9 cellular contexts compared by ENCODE assay signal in genomic region chr17:39952665-39953470, GRCh38. TPM values are rescaled to one million over a fixed set of nuclear protein-coding genes. Genes with fewer than 3 reads are reported as not detected.
DNase-seq lines count a peak whose midpoint lies in the region; ATAC-seq and TF ChIP-seq lines count a peak whose summit lies in the region.
"Had no signal": no experiment of that assay in that cellular context is flagged by ENCODE, and none has a peak within 500 bp of the region (broad histone marks: within the 10 kb centered on the region; RNA-seq: fewer than 3 reads in every experiment).

No MANE protein-coding gene starts in this region.

- H3K9me3 ChIP-seq in CD8-positive, alpha-beta memory T cell (ENCODE audit: low read length): no peaks in the 10 kb centered on the region

- peak overlapping the region; percentile 75 to 95 (median 86) for H3K4me3 Mint-ChIP-seq in CD8-positive, alpha-beta memory T cell

- peaks cover 9 to 19% (median 10%) of the 10 kb centered on the region in 3 donors for H3K4me1 Mint-ChIP-seq in CD8-positive, alpha-beta memory T cell

- H3K27ac Mint-ChIP-seq in CD8-positive, alpha-beta memory T cell: peak overlapping the region; percentile 55 to 89 (median 80)

- POLR2A ChIA-PET in CD8-positive, alpha-beta memory T cell (lab: Charles Lee): interaction anchor here (2.7 kb wide), 1 partner anchor 28 kb away, joined by 17 read pairs; the partner anchor contains the start of gene PSMD3

- no peaks in the 10 kb centered on the region for H3K27me3 ChIP-seq in CD8-positive, alpha-beta memory T cell (ENCODE audit: insufficient read depth, low read length, poor library complexity, severe bottlenecking)

- no peak for TF ChIP-seq CTCF in epithelial cell of esophagus (IDR thresholded peaks at IDR 0.05; ENCODE audit: insufficient read depth, low read depth, low read length, missing control alignments)

- peak overlapping the region; percentile 53 for H3K27ac ChIP-seq in CD8-positive, alpha-beta memory T cell (ENCODE audit: low read depth, low read length)

- DNase-seq in CD8-positive, alpha-beta memory T cell: peak; percentile 85 to 99 (median 95)
- DNase-seq in HT1080 (ENCODE audit: low read depth) (peak; percentile 56), NOMO-1 treated with dmso at 0.1 percent for 144 hours (lab: John Stamatoyannopoulos, UW; ENCODE audit: unreplicated experiment) (peak; percentile 91), epithelial cell of esophagus (ENCODE audit: low read depth) (peak; percentile 96), middle frontal gyrus (ENCODE audit: extremely low spot score, low spot score) (peak; percentile 66)
- peak; percentile 93 for DNase-seq in activated CD8-positive, alpha-beta memory T cell treated with anti-CD3 and anti-CD28 coated beads, Interleukin-2, amount 50 U/mL, for 48 hours
- DNase-seq in stimulated activated CD8-positive, alpha-beta memory T cell treated with anti-CD3 and anti-CD28 coated beads, Interleukin-15, amount 100 ng/mL, for 48 hours (ENCODE audit: low read depth in 2 of 2): peak; percentile 83

- peak overlapping the region; percentile 74 for H3K4me3 ChIP-seq in CD8-positive, alpha-beta memory T cell (ENCODE audit: low read length)
- H3K4me3 ChIP-seq in epithelial cell of esophagus (ENCODE audit: low read length): peak overlapping the region; percentile 43

- H3K9me3 Mint-ChIP-seq in CD8-positive, alpha-beta memory T cell: no peaks in the 10 kb centered on the region

- peak; percentile 61 for ATAC-seq in GM19467 (IDR thresholded peaks at IDR 0.05; ENCODE audit: unreplicated experiment)

- no peaks in the 10 kb centered on the region for H3K36me3 ChIP-seq in CD8-positive, alpha-beta memory T cell (ENCODE audit: insufficient read depth, low read length)

- H3K4me1 ChIP-seq in CD8-positive, alpha-beta memory T cell (ENCODE audit: insufficient read depth, low read length): peaks cover 12% of the 10 kb centered on the region

- no peaks in the 10 kb centered on the region for H3K27me3 Mint-ChIP-seq in CD8-positive, alpha-beta memory T cell

- no peaks in the 10 kb centered on the region for H3K36me3 Mint-ChIP-seq in CD8-positive, alpha-beta memory T cell

- CTCF ChIA-PET in CD8-positive, alpha-beta memory T cell (lab: Charles Lee): interaction anchor here (0.6 to 3.6 kb wide), 2 partner anchors 27 to 139 kb away, joined by 3 to 23 read pairs; partner anchors contain the start of gene PSMD3

RNA-seq across cellular contexts. Expression of gene GSDMA, which starts 9.9 kb away (rescaled TPM):
- not detected for total RNA-seq in CD8-positive, alpha-beta memory T cell
- polyA plus RNA-seq in CD8-positive, alpha-beta memory T cell: 0.14 TPM
- total RNA-seq in HT1080 (2014; rRNA removed; shearing (Covaris generic)): not detected in 2 replicates
- 0.05 TPM in 1 of 2 replicates, not detected in the other for polyA plus RNA-seq in HT1080 (2015; cell fraction: cytosol; rRNA removed)
- not detected in 2 replicates for polyA plus RNA-seq in HT1080 (2015; cell fraction: nucleus; rRNA removed)

RNA-seq across cellular contexts. Expression of gene LRRC3C, which starts 25.3 kb away (rescaled TPM):
- not detected for total RNA-seq in CD8-positive, alpha-beta memory T cell
- not detected for polyA plus RNA-seq in CD8-positive, alpha-beta memory T cell
- not detected in 2 replicates for total RNA-seq in HT1080 (2014; rRNA removed; shearing (Covaris generic))
- polyA plus RNA-seq in HT1080 (2015; cell fraction: cytosol; rRNA removed): not detected in 2 replicates
- not detected in 2 replicates for polyA plus RNA-seq in HT1080 (2015; cell fraction: nucleus; rRNA removed)
- total RNA-seq: subcutaneous adipose tissue had no signal

RNA-seq across cellular contexts. Expression of gene ORMDL3, which starts 25.5 kb away (rescaled TPM):
- 10 to 100 TPM; 73.6 to 76.4 TPM for total RNA-seq in CD8-positive, alpha-beta memory T cell
- 217 TPM for polyA plus RNA-seq in CD8-positive, alpha-beta memory T cell
- 19.6 and 20.9 TPM in 2 replicates for total RNA-seq in HT1080 (2014; rRNA removed; shearing (Covaris generic))
- 21.6 and 21.7 TPM in 2 replicates for polyA plus RNA-seq in HT1080 (2015; cell fraction: cytosol; rRNA removed)
- 10.6 and 16.3 TPM in 2 replicates for polyA plus RNA-seq in HT1080 (2015; cell fraction: nucleus; rRNA removed)

RNA-seq across cellular contexts. Expression of gene PSMD3, which starts 27.7 kb away (rescaled TPM):
- total RNA-seq in CD8-positive, alpha-beta memory T cell: 100 to 1,000 TPM; 185 to 186 TPM
- polyA plus RNA-seq in CD8-positive, alpha-beta memory T cell: 51.1 TPM
- total RNA-seq in HT1080 (2014; rRNA removed; shearing (Covaris generic)): 229 and 243 TPM in 2 replicates
- 134 and 150 TPM in 2 replicates for polyA plus RNA-seq in HT1080 (2015; cell fraction: cytosol; rRNA removed)
- 173 and 191 TPM in 2 replicates for polyA plus RNA-seq in HT1080 (2015; cell fraction: nucleus; rRNA removed)

RNA-seq across cellular contexts. Expression of gene GSDMB, which starts 34.4 kb away (rescaled TPM):
- 10 to 100 TPM; 14.0 to 14.8 TPM for total RNA-seq in CD8-positive, alpha-beta memory T cell
- polyA plus RNA-seq in CD8-positive, alpha-beta memory T cell: 1.3 TPM
- 0.03 and 0.30 TPM in 2 replicates for total RNA-seq in HT1080 (2014; rRNA removed; shearing (Covaris generic))
- polyA plus RNA-seq in HT1080 (2015; cell fraction: cytosol; rRNA removed): 0.12 and 0.34 TPM in 2 replicates
- 4.2 and 6.9 TPM in 2 replicates for polyA plus RNA-seq in HT1080 (2015; cell fraction: nucleus; rRNA removed)

Comparison
In these comparisons a context has a peak if more than half of its experiments do, and no peak if none do; other contexts are left out.
1. Peak in every context shown above with its lines: DNase-seq, ATAC-seq, H3K4me3 ChIP-seq and H3K27ac ChIP-seq.